In genomic region chr6:44073612-44074382, GRCh38 we compare ENCODE assay signal across 1 cellular context.
TF ChIP-seq lines count a peak whose summit lies in the region.

No MANE protein-coding gene starts in this region.

TF ChIP-seq in HepG2, 621 proteins besides CTCF, POLR2A, EP300 and RAD21 (continued from another document and continues in another):
- no peak for TF ChIP-seq CEBPZ (IDR thresholded peaks at IDR 0.05; ENCODE audit: low read length)
- no peak for TF ChIP-seq ZNF670 (CRISPR knock-in tag; IDR thresholded peaks at IDR 0.05; ENCODE audit: borderline replicate concordance)
- peak; percentile 80; the same call in 1 of the 2 replicates for TF ChIP-seq ZNF678 (CRISPR knock-in tag; IDR thresholded peaks at IDR 0.05)
- no peak for TF ChIP-seq SATB2 (CRISPR knock-in tag; IDR thresholded peaks at IDR 0.05)
- no peak for TF ChIP-seq ZNF569 (CRISPR knock-in tag; IDR thresholded peaks at IDR 0.05; ENCODE audit: borderline replicate concordance)
- TF ChIP-seq RBAK (CRISPR knock-in tag; IDR thresholded peaks at IDR 0.05) = no peak
- TF ChIP-seq SAFB2 (CRISPR knock-in tag; IDR thresholded peaks at IDR 0.05; ENCODE audit: borderline replicate concordance, low read depth) = no peak; the same call in none of the 2 replicates
- TF ChIP-seq ZNF260 (CRISPR knock-in tag; IDR thresholded peaks at IDR 0.05; ENCODE audit: borderline replicate concordance, low read depth) = 0 out of 2 replicates have a peak, but pooled peaks have one; percentile 43
- TF ChIP-seq TCF12 (IDR thresholded peaks at IDR 0.05) = no peak
- peak; percentile 76; the same call in 1 of the 2 replicates for TF ChIP-seq TCF12 (CRISPR knock-in tag; IDR thresholded peaks at IDR 0.05)
- TF ChIP-seq XBP1 (CRISPR knock-in tag; IDR thresholded peaks at IDR 0.05) = no peak
- no peak for TF ChIP-seq MTF1 (CRISPR knock-in tag; IDR thresholded peaks at IDR 0.05)
- TF ChIP-seq CCAR2 (optimal IDR thresholded peaks at IDR 0.05; ENCODE audit: low read depth, low read length) = no peak
- TF ChIP-seq ZNF501 (CRISPR knock-in tag; IDR thresholded peaks at IDR 0.05) = peak; percentile 68
- TF ChIP-seq ZNF891 (CRISPR knock-in tag; IDR thresholded peaks at IDR 0.05) = no peak; the same call in 1 of the 2 replicates
- TF ChIP-seq, protein P1, sequence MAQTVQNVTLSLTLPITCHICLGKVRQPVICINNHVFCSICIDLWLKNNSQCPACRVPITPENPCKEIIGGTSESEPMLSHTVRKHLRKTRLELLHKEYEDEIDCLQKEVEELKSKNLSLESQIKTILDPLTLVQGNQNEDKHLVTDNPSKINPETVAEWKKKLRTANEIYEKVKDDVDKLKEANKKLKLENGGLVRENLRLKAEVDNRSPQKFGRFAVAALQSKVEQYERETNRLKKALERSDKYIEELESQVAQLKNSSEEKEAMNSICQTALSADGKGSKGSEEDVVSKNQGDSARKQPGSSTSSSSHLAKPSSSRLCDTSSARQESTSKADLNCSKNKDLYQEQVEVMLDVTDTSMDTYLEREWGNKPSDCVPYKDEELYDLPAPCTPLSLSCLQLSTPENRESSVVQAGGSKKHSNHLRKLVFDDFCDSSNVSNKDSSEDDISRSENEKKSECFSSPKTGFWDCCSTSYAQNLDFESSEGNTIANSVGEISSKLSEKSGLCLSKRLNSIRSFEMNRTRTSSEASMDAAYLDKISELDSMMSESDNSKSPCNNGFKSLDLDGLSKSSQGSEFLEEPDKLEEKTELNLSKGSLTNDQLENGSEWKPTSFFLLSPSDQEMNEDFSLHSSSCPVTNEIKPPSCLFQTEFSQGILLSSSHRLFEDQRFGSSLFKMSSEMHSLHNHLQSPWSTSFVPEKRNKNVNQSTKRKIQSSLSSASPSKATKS (CRISPR knock-in tag; IDR thresholded peaks at IDR 0.05) = no peak
- TF ChIP-seq MIXL1 (CRISPR knock-in tag; IDR thresholded peaks at IDR 0.05) = peak; percentile 47; the same call in 1 of the 2 replicates
- no peak for TF ChIP-seq NFIB (CRISPR knock-in tag; IDR thresholded peaks at IDR 0.05; ENCODE audit: borderline replicate concordance)
- TF ChIP-seq FOXK2 (IDR thresholded peaks at IDR 0.05) = no peak
- TF ChIP-seq U2AF1 (optimal IDR thresholded peaks at IDR 0.05; ENCODE audit: low read depth, low read length) = no peak
- no peak for TF ChIP-seq THRA (CRISPR knock-in tag; IDR thresholded peaks at IDR 0.05; ENCODE audit: borderline replicate concordance)
- TF ChIP-seq ZNF121 (CRISPR knock-in tag; IDR thresholded peaks at IDR 0.05) = no peak
- peak; percentile 30; the same call in 1 of the 2 replicates for TF ChIP-seq ZFP36L1 (CRISPR knock-in tag; IDR thresholded peaks at IDR 0.05)
- TF ChIP-seq, protein P2, sequence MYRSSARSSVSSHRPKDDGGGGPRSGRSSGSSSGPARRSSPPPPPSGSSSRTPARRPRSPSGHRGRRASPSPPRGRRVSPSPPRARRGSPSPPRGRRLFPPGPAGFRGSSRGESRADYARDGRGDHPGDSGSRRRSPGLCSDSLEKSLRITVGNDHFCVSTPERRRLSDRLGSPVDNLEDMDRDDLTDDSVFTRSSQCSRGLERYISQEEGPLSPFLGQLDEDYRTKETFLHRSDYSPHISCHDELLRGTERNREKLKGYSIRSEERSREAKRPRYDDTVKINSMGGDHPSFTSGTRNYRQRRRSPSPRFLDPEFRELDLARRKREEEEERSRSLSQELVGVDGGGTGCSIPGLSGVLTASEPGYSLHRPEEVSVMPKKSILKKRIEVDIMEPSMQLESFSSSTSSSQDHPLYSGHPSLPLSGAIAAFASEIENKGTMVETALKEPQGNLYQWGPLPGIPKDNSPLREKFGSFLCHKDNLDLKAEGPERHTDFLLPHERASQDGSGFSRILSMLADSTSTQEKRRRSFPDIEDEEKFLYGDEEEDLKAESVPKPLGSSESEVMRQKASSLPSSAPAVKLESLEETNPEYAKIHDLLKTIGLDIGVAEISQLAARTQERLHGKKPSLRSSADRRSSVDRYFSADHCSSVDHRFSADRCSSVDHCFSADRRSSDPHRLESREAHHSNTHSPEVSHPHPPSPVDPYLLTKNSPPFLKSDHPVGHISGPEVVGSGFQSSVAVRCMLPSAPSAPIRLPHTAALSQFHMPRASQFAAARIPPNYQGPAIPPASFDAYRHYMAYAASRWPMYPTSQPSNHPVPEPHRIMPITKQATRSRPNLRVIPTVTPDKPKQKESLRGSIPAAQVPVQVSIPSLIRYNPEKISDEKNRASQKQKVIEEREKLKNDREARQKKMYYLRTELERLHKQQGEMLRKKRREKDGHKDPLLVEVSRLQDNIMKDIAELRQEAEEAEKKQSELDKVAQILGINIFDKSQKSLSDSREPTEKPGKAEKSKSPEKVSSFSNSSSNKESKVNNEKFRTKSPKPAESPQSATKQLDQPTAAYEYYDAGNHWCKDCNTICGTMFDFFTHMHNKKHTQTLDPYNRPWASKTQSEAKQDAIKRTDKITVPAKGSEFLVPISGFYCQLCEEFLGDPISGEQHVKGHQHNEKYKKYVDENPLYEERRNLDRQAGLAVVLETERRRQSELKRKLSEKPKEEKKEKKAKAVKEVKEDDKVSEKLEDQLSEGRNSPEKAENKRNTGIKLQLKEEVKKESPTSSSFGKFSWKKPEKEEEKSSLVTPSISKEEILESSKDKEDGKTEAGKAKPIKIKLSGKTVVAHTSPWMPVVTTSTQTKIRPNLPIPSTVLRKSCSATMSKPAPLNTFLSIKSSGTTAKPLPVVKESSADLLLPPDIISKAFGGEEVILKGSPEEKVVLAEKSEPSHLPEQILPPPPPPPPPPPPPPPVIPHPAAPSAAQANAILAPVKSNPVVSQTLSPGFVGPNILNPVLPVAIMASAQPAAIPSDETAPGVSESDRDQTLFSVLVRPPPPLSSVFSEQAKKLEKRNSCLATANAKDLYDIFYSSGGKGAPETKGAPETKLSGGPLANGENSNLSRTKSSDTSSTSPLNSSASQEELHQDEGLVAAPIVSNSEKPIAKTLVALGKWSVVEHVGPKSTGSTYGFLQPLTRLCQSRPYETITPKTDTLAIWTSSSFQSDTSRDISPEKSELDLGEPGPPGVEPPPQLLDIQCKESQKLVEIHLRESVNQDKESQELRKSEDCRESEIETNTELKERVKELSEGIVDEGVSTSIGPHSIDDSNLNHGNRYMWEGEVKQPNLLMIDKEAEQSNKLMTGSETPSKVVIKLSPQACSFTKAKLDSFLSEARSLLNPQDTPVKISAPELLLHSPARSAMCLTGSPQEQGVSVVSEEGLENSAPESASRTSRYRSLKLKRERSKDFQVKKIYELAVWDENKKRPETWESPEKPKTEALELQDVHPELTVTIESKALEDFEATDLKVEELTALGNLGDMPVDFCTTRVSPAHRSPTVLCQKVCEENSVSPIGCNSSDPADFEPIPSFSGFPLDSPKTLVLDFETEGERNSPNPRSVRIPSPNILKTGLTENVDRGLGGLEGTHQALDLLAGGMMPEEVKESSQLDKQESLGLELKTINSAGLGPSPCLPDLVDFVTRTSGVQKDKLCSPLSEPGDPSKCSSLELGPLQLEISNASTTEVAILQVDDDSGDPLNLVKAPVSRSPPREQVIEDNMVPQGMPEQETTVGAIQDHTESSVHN (CRISPR knock-in tag; IDR thresholded peaks at IDR 0.05) = peak; percentile 88; the same call in 1 of the 2 replicates
- TF ChIP-seq ZSCAN31 (CRISPR knock-in tag; IDR thresholded peaks at IDR 0.05; ENCODE audit: low read depth) = peak; percentile 22; the same call in 1 of the 2 replicates
- TF ChIP-seq ZFX (CRISPR knock-in tag; IDR thresholded peaks at IDR 0.05; ENCODE audit: low read depth) = peak; percentile 69
- TF ChIP-seq ASH2L (IDR thresholded peaks at IDR 0.05; ENCODE audit: insufficient read length, low read depth, low read length) = peak; percentile 34
- peak; percentile 72; the same call in 1 of the 2 replicates for TF ChIP-seq PAF1 (CRISPR knock-in tag; IDR thresholded peaks at IDR 0.05)
- TF ChIP-seq, protein P3, sequence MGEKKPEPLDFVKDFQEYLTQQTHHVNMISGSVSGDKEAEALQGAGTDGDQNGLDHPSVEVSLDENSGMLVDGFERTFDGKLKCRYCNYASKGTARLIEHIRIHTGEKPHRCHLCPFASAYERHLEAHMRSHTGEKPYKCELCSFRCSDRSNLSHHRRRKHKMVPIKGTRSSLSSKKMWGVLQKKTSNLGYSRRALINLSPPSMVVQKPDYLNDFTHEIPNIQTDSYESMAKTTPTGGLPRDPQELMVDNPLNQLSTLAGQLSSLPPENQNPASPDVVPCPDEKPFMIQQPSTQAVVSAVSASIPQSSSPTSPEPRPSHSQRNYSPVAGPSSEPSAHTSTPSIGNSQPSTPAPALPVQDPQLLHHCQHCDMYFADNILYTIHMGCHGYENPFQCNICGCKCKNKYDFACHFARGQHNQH (CRISPR knock-in tag; IDR thresholded peaks at IDR 0.05) = no peak
- TF ChIP-seq HOXD1 (CRISPR knock-in tag; IDR thresholded peaks at IDR 0.05) = no peak
- peak; percentile 80 for TF ChIP-seq ZNF383 (CRISPR knock-in tag; IDR thresholded peaks at IDR 0.05; ENCODE audit: borderline replicate concordance)
- no peak for TF ChIP-seq MBNL3 (CRISPR knock-in tag; conservative IDR thresholded peaks at IDR 0.05)
- TF ChIP-seq BRCA1 (CRISPR knock-in tag; IDR thresholded peaks at IDR 0.05) = no peak
- no peak for TF ChIP-seq SRSF4 (IDR thresholded peaks at IDR 0.05; ENCODE audit: low read depth, low read length, poor library complexity, severe bottlenecking)
- TF ChIP-seq ZNF615 (CRISPR knock-in tag; IDR thresholded peaks at IDR 0.05; ENCODE audit: borderline replicate concordance) = no peak
- TF ChIP-seq STAT5B (CRISPR knock-in tag; IDR thresholded peaks at IDR 0.05) = 0 out of 2 replicates have a peak, but pooled peaks have one; percentile 24
- TF ChIP-seq ZNF430 (CRISPR knock-in tag; IDR thresholded peaks at IDR 0.05) = peak; percentile 76; the same call in 1 of the 2 replicates
- TF ChIP-seq, protein P4, sequence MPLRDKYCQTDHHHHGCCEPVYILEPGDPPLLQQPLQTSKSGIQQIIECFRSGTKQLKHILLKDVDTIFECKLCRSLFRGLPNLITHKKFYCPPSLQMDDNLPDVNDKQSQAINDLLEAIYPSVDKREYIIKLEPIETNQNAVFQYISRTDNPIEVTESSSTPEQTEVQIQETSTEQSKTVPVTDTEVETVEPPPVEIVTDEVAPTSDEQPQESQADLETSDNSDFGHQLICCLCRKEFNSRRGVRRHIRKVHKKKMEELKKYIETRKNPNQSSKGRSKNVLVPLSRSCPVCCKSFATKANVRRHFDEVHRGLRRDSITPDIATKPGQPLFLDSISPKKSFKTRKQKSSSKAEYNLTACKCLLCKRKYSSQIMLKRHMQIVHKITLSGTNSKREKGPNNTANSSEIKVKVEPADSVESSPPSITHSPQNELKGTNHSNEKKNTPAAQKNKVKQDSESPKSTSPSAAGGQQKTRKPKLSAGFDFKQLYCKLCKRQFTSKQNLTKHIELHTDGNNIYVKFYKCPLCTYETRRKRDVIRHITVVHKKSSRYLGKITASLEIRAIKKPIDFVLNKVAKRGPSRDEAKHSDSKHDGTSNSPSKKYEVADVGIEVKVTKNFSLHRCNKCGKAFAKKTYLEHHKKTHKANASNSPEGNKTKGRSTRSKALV (CRISPR knock-in tag; IDR thresholded peaks at IDR 0.05) = no peak
- TF ChIP-seq PRPF4 (IDR thresholded peaks at IDR 0.05; ENCODE audit: low read depth, low read length, poor library complexity, severe bottlenecking) = no peak
- TF ChIP-seq, protein P5, sequence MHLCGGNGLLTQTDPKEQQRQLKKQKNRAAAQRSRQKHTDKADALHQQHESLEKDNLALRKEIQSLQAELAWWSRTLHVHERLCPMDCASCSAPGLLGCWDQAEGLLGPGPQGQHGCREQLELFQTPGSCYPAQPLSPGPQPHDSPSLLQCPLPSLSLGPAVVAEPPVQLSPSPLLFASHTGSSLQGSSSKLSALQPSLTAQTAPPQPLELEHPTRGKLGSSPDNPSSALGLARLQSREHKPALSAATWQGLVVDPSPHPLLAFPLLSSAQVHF (CRISPR knock-in tag; IDR thresholded peaks at IDR 0.05) = no peak
- peak; percentile 66; the same call in 1 of the 2 replicates for TF ChIP-seq YEATS4 (CRISPR knock-in tag; IDR thresholded peaks at IDR 0.05; ENCODE audit: borderline replicate concordance)
- no peak for TF ChIP-seq ZNF530 (CRISPR knock-in tag; IDR thresholded peaks at IDR 0.05; ENCODE audit: low read depth)
- no peak for TF ChIP-seq ZNF234 (CRISPR knock-in tag; conservative IDR thresholded peaks at IDR 0.05)
- TF ChIP-seq ZBTB3 (CRISPR knock-in tag; IDR thresholded peaks at IDR 0.05; ENCODE audit: borderline replicate concordance, low read depth) = peak; percentile 62; the same call in 1 of the 2 replicates
